ENCODE assay signal across 12 cellular contexts in the genomic region with DNA sequence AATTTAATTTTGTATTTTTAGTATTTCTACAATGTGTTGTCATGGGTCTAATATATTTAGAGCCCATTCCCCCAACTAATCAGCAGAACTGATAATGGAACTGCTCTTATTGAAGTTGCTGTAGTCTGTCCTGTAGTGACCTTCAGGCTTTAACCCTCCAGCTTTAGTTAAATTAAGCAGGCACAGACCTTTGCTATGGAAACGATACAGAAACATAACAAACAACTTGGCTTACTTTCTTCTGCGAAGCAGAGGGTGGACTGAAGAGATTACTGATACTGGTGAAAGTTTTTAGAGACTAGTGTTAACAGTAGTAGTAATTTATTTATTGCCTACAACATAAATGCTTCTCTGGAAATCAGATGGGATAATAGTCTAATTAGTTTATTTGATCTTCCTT.
A peak's percentile ranks its signal among the peaks of the same experiment; 100 is the strongest.
DNase-seq lines count a peak whose midpoint lies in the region; ATAC-seq, FAIRE-seq and TF ChIP-seq lines count a peak whose summit lies in the region.
"Had no signal": no experiment of that assay in that cellular context is flagged by ENCODE, and none has a peak within 500 bp of the region (broad histone marks: within the 10 kb centered on the region; RNA-seq: fewer than 3 reads in every experiment).

No MANE protein-coding gene starts in this region.

- H3K4me1 ChIP-seq in keratinocyte (ENCODE audit: control insufficient read depth, extremely low read depth, insufficient read depth, low read length) (peaks cover 18% of the 10 kb centered on the region), stomach smooth muscle (ENCODE audit: control insufficient read depth, insufficient read depth, low read length) (peaks cover 6% of the 10 kb centered on the region), thyroid gland (peaks cover 7 to 21% of the 10 kb centered on the region in 2 donors)

- 9 to 12% methylated on average over 2 of the region's 2 CpGs for whole genome bisulfite sequencing in thyroid gland, 2 donors

- no peak for TF ChIP-seq POLR2A in thyroid gland (IDR thresholded peaks at IDR 0.05)

- no peak overlapping the region for H3K27ac ChIP-seq in brain microvascular endothelial cell
- H3K27ac ChIP-seq in keratinocyte (ENCODE audit: control insufficient read depth, insufficient read depth, low read length) = peak overlapping the region; percentile 20
- H3K27ac ChIP-seq in stomach smooth muscle (ENCODE audit: low read length) = no peak overlapping the region
- H3K27ac ChIP-seq in thyroid gland = no peak overlapping the region
- H3K27ac ChIP-seq: C4-2B had no signal

- no peak for FAIRE-seq in keratinocyte (lab: Jason Lieb, UNC)

- in situ Hi-C loops in brain microvascular endothelial cell (cut with HindIII; ENCODE audit: low pct_ligation_motif_present, low sequenced_read_pairs) = no loop called here

- no peaks in the 10 kb centered on the region for H3K9me1 ChIP-seq in keratinocyte (ENCODE audit: control insufficient read depth, extremely low read depth, insufficient read depth, low read length)

- H3K79me2 ChIP-seq in keratinocyte (ENCODE audit: control insufficient read depth, insufficient read depth, low read length) = no peaks in the 10 kb centered on the region

- peak; percentile 86 for ATAC-seq in Right ventricle myocardium inferior
- no peak for ATAC-seq in HG03280 (IDR thresholded peaks at IDR 0.05; ENCODE audit: unreplicated experiment)

- H3K4me3 ChIP-seq in brain microvascular endothelial cell (ENCODE audit: low read depth, low read length) = no peak overlapping the region
- no peak overlapping the region for H3K4me3 ChIP-seq in keratinocyte (ENCODE audit: control insufficient read depth in 2 of 3, extremely low read depth in 1 of 3, insufficient read depth in 2 of 3, low read depth in 1 of 3, low read length in 3 of 3)
- H3K4me3 ChIP-seq in stomach smooth muscle (ENCODE audit: low read length in 2 of 2) = peak overlapping the region; percentile 16 to 40
- H3K4me3 ChIP-seq in thyroid gland (replicated peaks in 1 of 3) = no peak overlapping the region

- DNase-seq in Right ventricle myocardium inferior (ENCODE audit: missing footprints) = no peak
- no peak for DNase-seq in cardiac septum (ENCODE audit: low spot score)
- DNase-seq in brain microvascular endothelial cell = peak; percentile 41
- no peak for DNase-seq in keratinocyte (ENCODE audit: low read depth, low spot score)
- no peak for DNase-seq in nucleus accumbens (lab: John Stamatoyannopoulos, UW)
- DNase-seq in thyroid gland = no peak
- DNase-seq: activated T-cell treated with anti-CD3 and anti-CD28 coated beads, Interleukin-2, amount 50 U/mL, for 4 hours; endodermal cell; stimulated activated CD4-positive, alpha-beta T cell treated with anti-CD3 and anti-CD28 coated beads, Interleukin-12 subunit alpha, Interleukin-12 subunit beta, amount 100 ng/mL, for 4 hours had no signal

- H3K9ac ChIP-seq in keratinocyte (ENCODE audit: control insufficient read depth, extremely low read depth, insufficient read depth, low read length) (no peak overlapping the region), stomach smooth muscle (ENCODE audit: low read length in 2 of 2) (no peak overlapping the region)

- dilution Hi-C loops in keratinocyte (cut with MboI; ENCODE audit: extremely low pct_ligation_motif_present, low sequenced_read_pairs) = no loop called here

- no peaks in the 10 kb centered on the region for H3K9me3 ChIP-seq in keratinocyte (ENCODE audit: control insufficient read depth, low read depth, low read length)
- no peaks in the 10 kb centered on the region for H3K9me3 ChIP-seq in stomach smooth muscle (ENCODE audit: control insufficient read depth in 2 of 2, low read length in 2 of 2)
- H3K9me3 ChIP-seq in thyroid gland = no peaks in the 10 kb centered on the region

- H3K27me3 ChIP-seq in brain microvascular endothelial cell (replicated peaks) = no peaks in the 10 kb centered on the region
- H3K27me3 ChIP-seq in keratinocyte (ENCODE audit: control insufficient read depth, extremely low read depth, insufficient read depth, low read length) = no peaks in the 10 kb centered on the region
- no peaks in the 10 kb centered on the region for H3K27me3 ChIP-seq in stomach smooth muscle (ENCODE audit: control insufficient read depth in 1 of 2, insufficient read depth in 2 of 2, low read length in 2 of 2)
- no peaks in the 10 kb centered on the region for H3K27me3 ChIP-seq in thyroid gland

- H3K36me3 ChIP-seq in brain microvascular endothelial cell (replicated peaks) = no peaks in the 10 kb centered on the region
- H3K36me3 ChIP-seq in keratinocyte (ENCODE audit: control insufficient read depth in 2 of 2, extremely low read depth in 1 of 2, insufficient read depth in 2 of 2, low read length in 2 of 2) = no peaks in the 10 kb centered on the region
- H3K36me3 ChIP-seq in stomach smooth muscle (ENCODE audit: control insufficient read depth in 2 of 2, insufficient read depth in 2 of 2, low read length in 2 of 2) = no peaks in the 10 kb centered on the region
- H3K36me3 ChIP-seq in thyroid gland = no peaks in the 10 kb centered on the region

- no peak overlapping the region for H3K4me2 ChIP-seq in keratinocyte (ENCODE audit: control insufficient read depth, extremely low read depth, insufficient read depth, low read depth, low read length)

- H2AFZ ChIP-seq in keratinocyte (ENCODE audit: control insufficient read depth, low read length) = no peak overlapping the region

- TF ChIP-seq CTCF in brain microvascular endothelial cell (IDR thresholded peaks at IDR 0.05; ENCODE audit: low read depth, low read length, missing control alignments) (no peak), keratinocyte (optimal IDR thresholded peaks at IDR 0.05 in 1 of 3, IDR thresholded peaks at IDR 0.05 in 1 of 3, conservative IDR thresholded peaks at IDR 0.05 in 1 of 3; ENCODE audit: extremely low read depth in 1 of 3, insufficient read depth in 2 of 3, low read length in 3 of 3) (no peak), thyroid gland (IDR thresholded peaks at IDR 0.05) (no peak)

- intact Hi-C loops in Right ventricle myocardium inferior (cut with DNase I) (loop anchor here (5.0 kb wide), 1 partner anchor 59 kb away; a partner anchor contains a TSS), cardiac septum (cut with DNase I) (no loop called here), thyroid gland (cut with DNase I) (no loop called here)

- H4K20me1 ChIP-seq in keratinocyte (ENCODE audit: control insufficient read depth, extremely low read depth, insufficient read depth, low read length) = no peaks in the 10 kb centered on the region

Comparison
In these comparisons a context has a peak if more than half of its experiments do, and no peak if none do; other contexts are left out.
1. H3K4me3 ChIP-seq: peak in stomach smooth muscle (2 of 2); none in brain microvascular endothelial cell (single experiment), keratinocyte (0 of 3) and thyroid gland (0 of 3).